Comparison of ENCODE assay signal across 8 cellular contexts in the genomic region with DNA sequence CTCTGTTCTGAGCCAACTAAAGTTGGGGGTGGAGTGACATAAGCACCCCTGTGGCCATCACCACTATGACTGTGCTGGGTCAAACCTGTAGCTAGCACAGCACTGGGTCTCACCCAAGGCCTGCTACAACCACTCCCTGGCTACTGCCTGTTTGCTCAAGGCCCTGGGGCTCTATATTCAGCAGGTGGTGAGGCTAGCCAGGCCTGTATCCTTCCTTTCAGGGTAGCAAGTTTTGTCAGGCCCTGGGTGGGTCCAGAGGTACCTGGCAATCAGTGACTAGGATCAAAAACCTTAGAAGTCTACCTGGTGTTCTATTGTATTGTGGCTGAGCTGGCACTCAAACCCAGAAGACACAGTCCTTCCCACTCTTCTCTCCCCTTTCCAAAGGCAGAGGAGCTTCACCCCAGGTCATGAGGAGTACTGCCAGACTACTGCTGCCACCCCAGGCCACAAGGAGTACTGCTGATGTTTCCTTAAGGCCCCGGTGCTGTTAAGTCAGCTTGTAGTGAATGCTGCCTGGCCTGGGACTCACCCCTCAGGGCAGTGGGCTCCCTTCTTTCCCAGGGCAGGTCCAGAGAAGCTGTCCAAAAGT.
A peak's percentile ranks its signal among the peaks of the same experiment; 100 is the strongest.
DNase-seq lines count a peak whose midpoint lies in the region; ATAC-seq and TF ChIP-seq lines count a peak whose summit lies in the region.

No MANE protein-coding gene starts in this region.

- CTCF ChIA-PET in WTC11 (lab: Charles Lee) (interaction anchor here (0.6 to 1.8 kb wide), 15 partner anchors 8 to 310 kb away, joined by 3 to 11 read pairs (median 4); a partner anchor contains a TSS), T-cell (lab: Charles Lee) (interaction anchor here (0.6 to 1.1 kb wide), 2 partner anchors 10 to 21 kb away, joined by 3 read pairs; no protein-coding TSS in a partner anchor)

- POLR2A ChIA-PET in WTC11 (lab: Charles Lee) (no interaction called here), T-cell (lab: Charles Lee) (interaction anchor here in 1 of 2 donors (1.0 kb wide), 1 partner anchor 9 kb away, joined by 5 read pairs; no protein-coding TSS in a partner anchor)

- H3K27me3 ChIP-seq in left ventricle myocardium inferior (ENCODE audit: low read depth) = no peaks in the 10 kb centered on the region

- H3K4me3 Mint-ChIP-seq in WTC11 (no peak overlapping the region), T-cell (no peak overlapping the region)

- intact Hi-C loops in left ventricle myocardium inferior (cut with micrococcal nuclease) = no loop called here

- no peaks in the 10 kb centered on the region for H3K4me1 ChIP-seq in left ventricle myocardium inferior

- TF ChIP-seq CTCF in C4-2B (conservative IDR thresholded peaks at IDR 0.05) = peak; percentile 61
- TF ChIP-seq CTCF in WTC11 (IDR thresholded peaks at IDR 0.05) = peak; percentile 30; the same call in 1 of the 2 replicates
- TF ChIP-seq CTCF in left ventricle myocardium inferior (IDR thresholded peaks at IDR 0.05; ENCODE audit: borderline replicate concordance) = no peak

- H3K27ac Mint-ChIP-seq in WTC11 = no peak overlapping the region
- no peak overlapping the region for H3K27ac Mint-ChIP-seq in T-cell

- no peak overlapping the region for H3K27ac ChIP-seq in C4-2B
- H3K27ac ChIP-seq in left ventricle myocardium inferior (replicated peaks) = no peak overlapping the region
- H3K27ac ChIP-seq in caudate nucleus (ENCODE audit: low read depth, low read length) = no peak overlapping the region

- H3K36me3 ChIP-seq in left ventricle myocardium inferior = no peaks in the 10 kb centered on the region

- H3K9me3 ChIP-seq in left ventricle myocardium inferior (replicated peaks) = peaks cover 9% of the 10 kb centered on the region

- no peaks in the 10 kb centered on the region for H3K27me3 Mint-ChIP-seq in WTC11 (ENCODE audit: low read depth)
- H3K27me3 Mint-ChIP-seq in T-cell = peaks cover 6 to 26% of the 10 kb centered on the region in 2 donors

- H3K36me3 Mint-ChIP-seq in WTC11 (peaks cover 13% of the 10 kb centered on the region), T-cell (no peaks in the 10 kb centered on the region)

- peaks cover 50% of the 10 kb centered on the region for H3K9me3 Mint-ChIP-seq in WTC11
- no peaks in the 10 kb centered on the region for H3K9me3 Mint-ChIP-seq in T-cell

- H3K4me3 ChIP-seq in left ventricle myocardium inferior = no peak overlapping the region

- DNase-seq in WTC11 (ENCODE audit: low spot score) (peak; percentile 47), left ventricle myocardium inferior (no peak), caudate nucleus (lab: John Stamatoyannopoulos, UW) (no peak), DMS153 (lab: John Stamatoyannopoulos, UW) (no peak), T-cell (no peak)

- peak; percentile 75 for ATAC-seq in GM19328 (IDR thresholded peaks at IDR 0.05; ENCODE audit: unreplicated experiment)
- ATAC-seq in HG03354 (IDR thresholded peaks at IDR 0.05; ENCODE audit: poor library complexity, severe bottlenecking, unreplicated experiment) = peak; percentile 79
- peak; percentile 100 for ATAC-seq in WTC11
- no peak for ATAC-seq in T-cell (replicated peaks in 1 of 4)

- H3K4me1 Mint-ChIP-seq in WTC11 (no peaks in the 10 kb centered on the region), T-cell (no peaks in the 10 kb centered on the region)

TF ChIP-seq in WTC11, 78 proteins besides CTCF, POLR2A, EP300 and RAD21 (continues in another document):
- TF ChIP-seq NFYB (CRISPR knock-in tag; conservative IDR thresholded peaks at IDR 0.05; ENCODE audit: low read depth) = no peak
- TF ChIP-seq, protein P1, sequence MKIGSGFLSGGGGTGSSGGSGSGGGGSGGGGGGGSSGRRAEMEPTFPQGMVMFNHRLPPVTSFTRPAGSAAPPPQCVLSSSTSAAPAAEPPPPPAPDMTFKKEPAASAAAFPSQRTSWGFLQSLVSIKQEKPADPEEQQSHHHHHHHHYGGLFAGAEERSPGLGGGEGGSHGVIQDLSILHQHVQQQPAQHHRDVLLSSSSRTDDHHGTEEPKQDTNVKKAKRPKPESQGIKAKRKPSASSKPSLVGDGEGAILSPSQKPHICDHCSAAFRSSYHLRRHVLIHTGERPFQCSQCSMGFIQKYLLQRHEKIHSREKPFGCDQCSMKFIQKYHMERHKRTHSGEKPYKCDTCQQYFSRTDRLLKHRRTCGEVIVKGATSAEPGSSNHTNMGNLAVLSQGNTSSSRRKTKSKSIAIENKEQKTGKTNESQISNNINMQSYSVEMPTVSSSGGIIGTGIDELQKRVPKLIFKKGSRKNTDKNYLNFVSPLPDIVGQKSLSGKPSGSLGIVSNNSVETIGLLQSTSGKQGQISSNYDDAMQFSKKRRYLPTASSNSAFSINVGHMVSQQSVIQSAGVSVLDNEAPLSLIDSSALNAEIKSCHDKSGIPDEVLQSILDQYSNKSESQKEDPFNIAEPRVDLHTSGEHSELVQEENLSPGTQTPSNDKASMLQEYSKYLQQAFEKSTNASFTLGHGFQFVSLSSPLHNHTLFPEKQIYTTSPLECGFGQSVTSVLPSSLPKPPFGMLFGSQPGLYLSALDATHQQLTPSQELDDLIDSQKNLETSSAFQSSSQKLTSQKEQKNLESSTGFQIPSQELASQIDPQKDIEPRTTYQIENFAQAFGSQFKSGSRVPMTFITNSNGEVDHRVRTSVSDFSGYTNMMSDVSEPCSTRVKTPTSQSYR (CRISPR knock-in tag; IDR thresholded peaks at IDR 0.05) = no peak
- no peak for TF ChIP-seq FOXK1 (CRISPR knock-in tag; IDR thresholded peaks at IDR 0.05)
- TF ChIP-seq, protein P2, sequence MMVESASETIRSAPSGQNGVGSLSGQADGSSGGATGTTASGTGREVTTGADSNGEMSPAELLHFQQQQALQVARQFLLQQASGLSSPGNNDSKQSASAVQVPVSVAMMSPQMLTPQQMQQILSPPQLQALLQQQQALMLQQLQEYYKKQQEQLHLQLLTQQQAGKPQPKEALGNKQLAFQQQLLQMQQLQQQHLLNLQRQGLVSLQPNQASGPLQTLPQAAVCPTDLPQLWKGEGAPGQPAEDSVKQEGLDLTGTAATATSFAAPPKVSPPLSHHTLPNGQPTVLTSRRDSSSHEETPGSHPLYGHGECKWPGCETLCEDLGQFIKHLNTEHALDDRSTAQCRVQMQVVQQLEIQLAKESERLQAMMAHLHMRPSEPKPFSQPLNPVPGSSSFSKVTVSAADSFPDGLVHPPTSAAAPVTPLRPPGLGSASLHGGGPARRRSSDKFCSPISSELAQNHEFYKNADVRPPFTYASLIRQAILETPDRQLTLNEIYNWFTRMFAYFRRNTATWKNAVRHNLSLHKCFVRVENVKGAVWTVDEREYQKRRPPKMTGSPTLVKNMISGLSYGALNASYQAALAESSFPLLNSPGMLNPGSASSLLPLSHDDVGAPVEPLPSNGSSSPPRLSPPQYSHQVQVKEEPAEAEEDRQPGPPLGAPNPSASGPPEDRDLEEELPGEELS (CRISPR knock-in tag; IDR thresholded peaks at IDR 0.05) = no peak
- TF ChIP-seq RORB (CRISPR knock-in tag; IDR thresholded peaks at IDR 0.05) = no peak
- TF ChIP-seq ETV6 (CRISPR knock-in tag; IDR thresholded peaks at IDR 0.05) = no peak
- TF ChIP-seq, protein P3, sequence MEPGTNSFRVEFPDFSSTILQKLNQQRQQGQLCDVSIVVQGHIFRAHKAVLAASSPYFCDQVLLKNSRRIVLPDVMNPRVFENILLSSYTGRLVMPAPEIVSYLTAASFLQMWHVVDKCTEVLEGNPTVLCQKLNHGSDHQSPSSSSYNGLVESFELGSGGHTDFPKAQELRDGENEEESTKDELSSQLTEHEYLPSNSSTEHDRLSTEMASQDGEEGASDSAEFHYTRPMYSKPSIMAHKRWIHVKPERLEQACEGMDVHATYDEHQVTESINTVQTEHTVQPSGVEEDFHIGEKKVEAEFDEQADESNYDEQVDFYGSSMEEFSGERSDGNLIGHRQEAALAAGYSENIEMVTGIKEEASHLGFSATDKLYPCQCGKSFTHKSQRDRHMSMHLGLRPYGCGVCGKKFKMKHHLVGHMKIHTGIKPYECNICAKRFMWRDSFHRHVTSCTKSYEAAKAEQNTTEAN (CRISPR knock-in tag; IDR thresholded peaks at IDR 0.05) = no peak
- TF ChIP-seq, protein P4, sequence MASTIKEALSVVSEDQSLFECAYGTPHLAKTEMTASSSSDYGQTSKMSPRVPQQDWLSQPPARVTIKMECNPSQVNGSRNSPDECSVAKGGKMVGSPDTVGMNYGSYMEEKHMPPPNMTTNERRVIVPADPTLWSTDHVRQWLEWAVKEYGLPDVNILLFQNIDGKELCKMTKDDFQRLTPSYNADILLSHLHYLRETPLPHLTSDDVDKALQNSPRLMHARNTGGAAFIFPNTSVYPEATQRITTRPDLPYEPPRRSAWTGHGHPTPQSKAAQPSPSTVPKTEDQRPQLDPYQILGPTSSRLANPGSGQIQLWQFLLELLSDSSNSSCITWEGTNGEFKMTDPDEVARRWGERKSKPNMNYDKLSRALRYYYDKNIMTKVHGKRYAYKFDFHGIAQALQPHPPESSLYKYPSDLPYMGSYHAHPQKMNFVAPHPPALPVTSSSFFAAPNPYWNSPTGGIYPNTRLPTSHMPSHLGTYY (CRISPR knock-in tag; IDR thresholded peaks at IDR 0.05) = no peak
- no peak for TF ChIP-seq NFATC4 (CRISPR knock-in tag; IDR thresholded peaks at IDR 0.05)
- TF ChIP-seq GRHL2 (CRISPR knock-in tag; IDR thresholded peaks at IDR 0.05; ENCODE audit: insufficient replicate concordance, severe bottlenecking) = no peak
- TF ChIP-seq, protein P5, sequence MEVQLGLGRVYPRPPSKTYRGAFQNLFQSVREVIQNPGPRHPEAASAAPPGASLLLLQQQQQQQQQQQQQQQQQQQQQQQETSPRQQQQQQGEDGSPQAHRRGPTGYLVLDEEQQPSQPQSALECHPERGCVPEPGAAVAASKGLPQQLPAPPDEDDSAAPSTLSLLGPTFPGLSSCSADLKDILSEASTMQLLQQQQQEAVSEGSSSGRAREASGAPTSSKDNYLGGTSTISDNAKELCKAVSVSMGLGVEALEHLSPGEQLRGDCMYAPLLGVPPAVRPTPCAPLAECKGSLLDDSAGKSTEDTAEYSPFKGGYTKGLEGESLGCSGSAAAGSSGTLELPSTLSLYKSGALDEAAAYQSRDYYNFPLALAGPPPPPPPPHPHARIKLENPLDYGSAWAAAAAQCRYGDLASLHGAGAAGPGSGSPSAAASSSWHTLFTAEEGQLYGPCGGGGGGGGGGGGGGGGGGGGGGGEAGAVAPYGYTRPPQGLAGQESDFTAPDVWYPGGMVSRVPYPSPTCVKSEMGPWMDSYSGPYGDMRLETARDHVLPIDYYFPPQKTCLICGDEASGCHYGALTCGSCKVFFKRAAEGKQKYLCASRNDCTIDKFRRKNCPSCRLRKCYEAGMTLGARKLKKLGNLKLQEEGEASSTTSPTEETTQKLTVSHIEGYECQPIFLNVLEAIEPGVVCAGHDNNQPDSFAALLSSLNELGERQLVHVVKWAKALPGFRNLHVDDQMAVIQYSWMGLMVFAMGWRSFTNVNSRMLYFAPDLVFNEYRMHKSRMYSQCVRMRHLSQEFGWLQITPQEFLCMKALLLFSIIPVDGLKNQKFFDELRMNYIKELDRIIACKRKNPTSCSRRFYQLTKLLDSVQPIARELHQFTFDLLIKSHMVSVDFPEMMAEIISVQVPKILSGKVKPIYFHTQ (CRISPR knock-in tag; IDR thresholded peaks at IDR 0.05) = no peak
- no peak for TF ChIP-seq MYBL2 (CRISPR knock-in tag; IDR thresholded peaks at IDR 0.05)
- no peak for TF ChIP-seq TEAD1 (CRISPR knock-in tag; IDR thresholded peaks at IDR 0.05)

Comparison
In these comparisons a context has a peak if more than half of its experiments do, and no peak if none do; other contexts are left out.
1. ATAC-seq: peak in GM19328 (single experiment), HG03354 (single experiment) and WTC11 (single experiment); none in T-cell (0 of 4).